ENCODE assay signal across 8 cellular contexts in the genomic region with DNA sequence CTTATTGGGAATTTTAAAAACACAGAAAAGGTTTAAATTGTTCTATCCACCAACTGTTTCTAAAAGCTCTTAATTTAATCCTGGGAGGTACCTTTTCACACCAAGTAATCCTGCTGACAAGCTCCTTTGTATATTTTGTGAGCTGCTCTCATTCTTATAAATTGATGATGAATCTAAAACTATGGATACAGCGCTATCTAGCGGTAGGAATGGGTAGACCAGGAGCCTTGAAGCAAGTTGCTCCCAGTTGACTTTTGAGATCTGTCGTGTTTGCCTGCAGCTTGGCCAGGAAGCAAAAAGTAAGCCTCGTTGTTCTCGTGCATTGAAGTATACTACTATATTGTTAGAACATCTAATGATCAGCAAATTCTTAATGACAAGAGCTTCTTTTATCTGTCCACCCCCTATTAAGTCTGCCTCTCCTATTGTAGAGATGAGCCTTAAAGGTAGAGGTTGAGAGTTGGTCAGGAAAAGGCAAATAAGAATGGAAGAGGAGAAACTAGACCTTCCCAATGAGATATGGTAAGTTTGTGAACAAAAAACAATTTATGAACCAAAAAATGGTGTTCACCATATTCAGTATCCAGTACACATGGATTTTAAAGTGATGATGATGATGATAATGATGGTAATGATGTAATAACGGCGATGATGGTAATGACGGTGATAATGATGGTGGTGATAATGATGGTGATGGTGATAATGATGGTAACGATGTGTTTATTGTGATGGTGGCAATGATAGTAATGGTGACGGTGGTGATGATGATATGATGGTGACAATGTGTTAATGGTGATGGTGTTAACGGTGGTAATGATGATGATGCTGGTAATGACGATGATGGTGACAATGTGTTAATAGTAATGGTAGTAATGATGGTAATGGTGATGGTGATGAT.
DNase-seq lines count a peak whose midpoint lies in the region; ATAC-seq, FAIRE-seq and TF ChIP-seq lines count a peak whose summit lies in the region.

No MANE protein-coding gene starts in this region.

- TF ChIP-seq RAD21 in GM12878 (IDR thresholded peaks at IDR 0.05; ENCODE audit: insufficient read depth, low read depth, low read length) = peak; percentile 66

- no peaks in the 10 kb centered on the region for H3K79me2 ChIP-seq in GM12878 (ENCODE audit: control insufficient read depth, insufficient read depth, low read length)

- H2AFZ ChIP-seq in GM12878 (ENCODE audit: control insufficient read depth, low read depth, low read length) = no peak overlapping the region

- no peak overlapping the region for H3K4me2 ChIP-seq in GM12878 (ENCODE audit: control insufficient read depth, insufficient read depth)

- in situ Hi-C loops in GM12878 (cut with MboI) = no loop called here

- H3K4me1 ChIP-seq in A673 (ENCODE audit: insufficient read depth, low read length, poor library complexity, severe bottlenecking) (peaks cover 20% of the 10 kb centered on the region), GM12878 (ENCODE audit: control insufficient read depth, insufficient read depth, low read length) (no peaks in the 10 kb centered on the region)

- POLR2A ChIA-PET in A673 (lab: Charles Lee; ENCODE audit: low non-redundant PET) = interaction anchor here (0.6 to 0.9 kb wide), 2 partner anchors 255 to 1503 kb away, joined by 4 to 7 read pairs; no protein-coding TSS in a partner anchor
- POLR2A ChIA-PET in GM12878 (lab: Charles Lee) = no interaction called here

- intact Hi-C loops in A673 (cut with micrococcal nuclease; ENCODE audit: unreplicated experiment) (loop anchor here (1.0 to 10.0 kb wide), 9 partner anchors 62 to 1108 kb away; a partner anchor contains a TSS), GM12878 (cut with micrococcal nuclease; ENCODE audit: unreplicated experiment) (loop anchor here (1.0 kb wide), 2 partner anchors 261 to 1233 kb away; no protein-coding TSS in a partner anchor)

- RAD21 ChIA-PET in GM12878 (lab: Charles Lee; ENCODE audit: unreplicated experiment) = interaction anchor here (0.8 to 1.5 kb wide), 7 partner anchors 219 to 1233 kb away, joined by 3 to 12 read pairs (median 4); no protein-coding TSS in a partner anchor

- H3K27ac ChIP-seq in A673 (ENCODE audit: low read depth, low read length, poor library complexity, severe bottlenecking) = peak overlapping the region; percentile 8
- H3K27ac ChIP-seq in GM12878 (ENCODE audit: control insufficient read depth, insufficient read depth) = no peak overlapping the region

- H3K27me3 ChIP-seq in A673 (replicated peaks; ENCODE audit: insufficient read depth, low read depth, low read length, poor library complexity) (no peaks in the 10 kb centered on the region), GM12878 (replicated peaks in 1 of 2; ENCODE audit: control insufficient read depth in 2 of 2, insufficient read depth in 2 of 2, low read length in 1 of 2) (0 out of 4 replicates have a peak, but pooled peaks cover 0 to 3% of the 10 kb centered on the region in 2 experiments)

- DNase-seq in A673 (ENCODE audit: low spot score) = peak; percentile 93
- DNase-seq in GDM1 (lab: John Stamatoyannopoulos, UW) = peak; percentile 31
- peak; percentile 40 for DNase-seq in NCI-H526 treated with DMSO at 0.1 percent for 48 hours (lab: John Stamatoyannopoulos, UW)
- DNase-seq in GM12878 (ENCODE audit: low read depth, low spot score) = peak; percentile 1
- DNase-seq in iPS DF 4.7 (ENCODE audit: extremely low read depth, low spot score) = peak; percentile 76
- peak in 2 of 3 donors; percentile 1 to 2 for DNase-seq in stimulated activated CD4-positive, alpha-beta T cell treated with anti-CD3 and anti-CD28 coated beads, TNF-alpha, amount 100 ng/mL, for 48 hours (ENCODE audit: low read depth in 3 of 3)

- no peaks in the 10 kb centered on the region for H4K20me1 ChIP-seq in GM12878 (ENCODE audit: control insufficient read depth, insufficient read depth)

- BruUV-seq in A673 (replicated peaks; lab: Mats Ljungman, UMichigan) = TSS peak; percentile 78
- no TSS peak for BruUV-seq in GM12878 (replicated peaks; lab: Mats Ljungman, UMichigan)

- H3K9ac ChIP-seq in GM12878 (ENCODE audit: control insufficient read depth, insufficient read depth, low read length) = no peak overlapping the region

- 24% methylated on average over 12 of the region's 12 CpGs for WGBS in GM12878 (ENCODE audit: insufficient coverage, insufficient replicate concordance, low lambda C conversion rate, missing lambda C conversion rate)

- SMC1A ChIA-PET in GM12878 (lab: Charles Lee; ENCODE audit: uncharacterized antibody, unreplicated experiment) = interaction anchor here (0.6 to 1.2 kb wide), 10 partner anchors 10 to 1991 kb away, joined by 3 to 9 read pairs (median 3); no protein-coding TSS in a partner anchor

- no peaks in the 10 kb centered on the region for H3K36me3 ChIP-seq in A673 (ENCODE audit: insufficient read depth, low read length, poor library complexity, severe bottlenecking)
- no peaks in the 10 kb centered on the region for H3K36me3 ChIP-seq in GM12878 (ENCODE audit: control insufficient read depth in 2 of 2, insufficient read depth in 2 of 2, low read length in 1 of 2)

- TF ChIP-seq EP300 in GM12878 (IDR thresholded peaks at IDR 0.05; ENCODE audit: borderline replicate concordance in 1 of 2, control insufficient read depth in 1 of 2, low read depth in 2 of 2, low read length in 2 of 2) = no peak

- TF ChIP-seq CTCF in A673 (conservative IDR thresholded peaks at IDR 0.05; ENCODE audit: low read depth, low read length) (peak; percentile 93), GM12878 (IDR thresholded peaks at IDR 0.05 in 2 of 3, conservative IDR thresholded peaks at IDR 0.05 in 1 of 3; ENCODE audit: control insufficient read depth in 2 of 3, extremely low read depth in 1 of 3, insufficient read depth in 1 of 3, low read depth in 3 of 3, low read length in 3 of 3) (peak; percentile 70 to 72 (median 71))

- FAIRE-seq in GM12878 (lab: Jason Lieb, UNC) = peak; percentile 70

- H3K9me3 ChIP-seq in A673 (ENCODE audit: low read depth, low read length, poor library complexity, severe bottlenecking) (no peaks in the 10 kb centered on the region), GM12878 (replicated peaks; ENCODE audit: control insufficient read depth, insufficient read depth, low read length) (no peaks in the 10 kb centered on the region)

- no peak for TF ChIP-seq POLR2A in GM12878 (IDR thresholded peaks at IDR 0.05; ENCODE audit: low read depth, low read length)

- peak; percentile 62 for ATAC-seq in HG03280 (IDR thresholded peaks at IDR 0.05; ENCODE audit: unreplicated experiment)
- peak; percentile 74 for ATAC-seq in GM12878
- no peak for ATAC-seq in HG02571 (IDR thresholded peaks at IDR 0.05; ENCODE audit: unreplicated experiment)

- no peak overlapping the region for H3K4me3 ChIP-seq in A673 (ENCODE audit: low read depth, low read length, poor library complexity, severe bottlenecking)
- no peak overlapping the region for H3K4me3 ChIP-seq in GM12878

- CTCF ChIA-PET in A673 (lab: Charles Lee) (interaction anchor here (0.5 to 1.1 kb wide), 11 partner anchors 25 to 977 kb away, joined by 3 to 10 read pairs (median 4); a partner anchor contains a TSS), GM12878 (lab: Yijun Ruan, JAX) (interaction anchor here (0.6 to 1.5 kb wide), 27 partner anchors 9 to 1432 kb away, joined by 3 to 18 read pairs (median 4); no protein-coding TSS in a partner anchor)

TF ChIP-seq in GM12878, 131 proteins besides CTCF, POLR2A, EP300 and RAD21:
- TF ChIP-seq FOXM1 (IDR thresholded peaks at IDR 0.05; ENCODE audit: low read depth, low read length) (no peak), SMC3 (IDR thresholded peaks at IDR 0.05; ENCODE audit: borderline replicate concordance, low read length) (peak; percentile 47; the same call in 1 of the 2 replicates)

Comparison
In these comparisons a context has a peak if more than half of its experiments do, and no peak if none do; other contexts are left out.
1. DNase-seq: peak in every context shown above with its lines; median percentile 93 in A673; 76 in iPS DF 4.7; 40 in NCI-H526 treated with DMSO at 0.1 percent for 48 hours; 31 in GDM1; 2 in stimulated activated CD4-positive, alpha-beta T cell treated with anti-CD3 and anti-CD28 coated beads, TNF-alpha, amount 100 ng/mL, for 48 hours; 1 in GM12878.